Comparison of ENCODE assay signal across 1 cellular context in the genomic region with DNA sequence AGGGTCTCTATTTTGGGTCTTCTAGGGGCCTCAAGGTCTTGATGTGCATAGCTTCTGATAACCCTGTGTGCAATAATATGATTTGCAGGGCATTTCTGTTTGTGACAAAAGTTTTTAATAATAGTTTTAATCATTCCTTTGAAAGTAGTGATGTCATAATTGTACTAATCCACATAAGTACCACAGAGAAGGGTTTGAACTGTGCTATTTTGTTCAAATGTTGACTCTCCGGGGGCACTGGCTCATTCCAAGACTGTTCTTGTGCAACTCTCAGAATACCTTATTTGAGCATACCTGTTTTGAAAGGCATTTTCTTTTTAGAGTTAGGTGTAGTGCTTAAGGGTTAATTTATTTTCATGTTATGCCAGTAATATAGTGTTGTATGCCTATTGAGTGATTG.
TF ChIP-seq lines count a peak whose summit lies in the region.

No MANE protein-coding gene starts in this region.

TF ChIP-seq in GM12878, 131 proteins besides CTCF, POLR2A, EP300 and RAD21 (continued from another document):
- TF ChIP-seq ATF7 (IDR thresholded peaks at IDR 0.05; ENCODE audit: low read depth) (0 out of 2 replicates have a peak, but pooled peaks have one; percentile 20), HDAC2 (IDR thresholded peaks at IDR 0.05) (no peak)
